1 cellular context compared by ENCODE assay signal in genomic region chr4:8185280-8185679, GRCh38.
TF ChIP-seq lines count a peak whose summit lies in the region.

No MANE protein-coding gene starts in this region.

TF ChIP-seq in H1, 55 proteins besides CTCF, POLR2A, EP300 and RAD21:
- TF ChIP-seq EGR1 (IDR thresholded peaks at IDR 0.05; ENCODE audit: borderline replicate concordance, low read depth, low read length) (no peak), TAF1 (IDR thresholded peaks at IDR 0.05; ENCODE audit: low read depth, low read length) (no peak), BRCA1 (IDR thresholded peaks at IDR 0.05; ENCODE audit: low read depth, low read length) (no peak), SAP30 (IDR thresholded peaks at IDR 0.05; ENCODE audit: insufficient read depth, insufficient replicate concordance, low read length) (no peak), RNF2 (IDR thresholded peaks at IDR 0.05; ENCODE audit: borderline replicate concordance, low read depth, low read length, missing control alignments, poor library complexity, severe bottlenecking) (no peak), NANOG (IDR thresholded peaks at IDR 0.05; ENCODE audit: insufficient read depth, low read depth, low read length, poor library complexity, severe bottlenecking) (no peak), BACH1 (IDR thresholded peaks at IDR 0.05; ENCODE audit: low read length) (no peak), CREB1 (IDR thresholded peaks at IDR 0.05) (no peak), TEAD4 (IDR thresholded peaks at IDR 0.05; ENCODE audit: low read depth, low read length) (no peak), USF2 (IDR thresholded peaks at IDR 0.05; ENCODE audit: low read length) (no peak), JUND (IDR thresholded peaks at IDR 0.05; ENCODE audit: low read length) (no peak), RFX5 (IDR thresholded peaks at IDR 0.05; ENCODE audit: borderline replicate concordance, low read depth, low read length) (no peak), TCF12 (IDR thresholded peaks at IDR 0.05; ENCODE audit: low read depth, low read length) (no peak), CBX8 (IDR thresholded peaks at IDR 0.05; ENCODE audit: borderline replicate concordance, low read depth, low read length) (no peak), ZNF274 (IDR thresholded peaks at IDR 0.05; ENCODE audit: borderline replicate concordance, extremely low read depth, low read length) (no peak), MAX (IDR thresholded peaks at IDR 0.05) (no peak), SIRT6 (IDR thresholded peaks at IDR 0.05; ENCODE audit: low read length) (no peak), SUZ12 (IDR thresholded peaks at IDR 0.05; ENCODE audit: low read length) (no peak), MAFK (IDR thresholded peaks at IDR 0.05; ENCODE audit: low read depth, low read length) (no peak), CHD1 (IDR thresholded peaks at IDR 0.05; ENCODE audit: low read depth, low read length) (no peak)
